Comparison of ENCODE assay signal across 27 cellular contexts in the genomic region with DNA sequence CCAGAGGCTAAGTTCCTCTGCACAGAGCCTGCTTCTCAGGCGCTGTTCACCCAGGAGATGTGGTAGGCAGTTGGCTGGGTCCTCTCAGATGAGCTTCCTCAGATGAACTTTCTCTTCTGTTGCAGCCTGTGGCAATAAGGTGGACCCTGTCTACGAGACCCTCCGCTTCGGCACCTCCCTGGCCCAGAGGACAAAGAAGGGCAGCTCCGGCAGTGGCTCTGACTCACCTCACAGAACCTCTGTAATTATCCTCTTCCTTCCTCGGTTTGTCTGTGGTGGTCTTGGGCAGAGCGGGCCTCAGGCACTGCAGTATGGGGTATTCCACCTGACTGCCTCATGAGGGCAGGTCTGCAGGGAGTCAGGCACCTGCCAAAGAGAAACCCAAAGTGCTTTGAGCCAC.
"Had no signal": no experiment of that assay in that cellular context is flagged by ENCODE, and none has a peak within 500 bp of the region (broad histone marks: within the 10 kb centered on the region; RNA-seq: fewer than 3 reads in every experiment).

No MANE protein-coding gene starts in this region.

- H3K4me1 Mint-ChIP-seq: natural killer cell; nephron; stimulated activated effector memory CD8-positive, alpha-beta T cell treated with anti-CD3 and anti-CD28 coated beads, Interleukin-12 subunit alpha, Interleukin-12 subunit beta, amount 100 ng/mL, for 72 hours; stimulated activated naive B cell treated with anti-CD40 and anti-IgM and Interleukin-4, amounts not matched to agents 10 μg/mL and 1 μg/mL and 100 μg/mL, for 72 hours had no signal

- H3K27me3 ChIP-seq: neural progenitor cell, ovary, right lobe of liver, sigmoid colon, thyroid gland, tibial nerve, upper lobe of left lung, vagina had no signal

- H3K4me3 Mint-ChIP-seq: natural killer cell; nephron; neural progenitor cell; stimulated activated effector memory CD8-positive, alpha-beta T cell treated with anti-CD3 and anti-CD28 coated beads, Interleukin-12 subunit alpha, Interleukin-12 subunit beta, amount 100 ng/mL, for 72 hours; stimulated activated naive B cell treated with anti-CD40 and anti-IgM and Interleukin-4, amounts not matched to agents 10 μg/mL and 1 μg/mL and 100 μg/mL, for 72 hours; stimulated activated naive CD8-positive, alpha-beta T cell treated with anti-CD3 and anti-CD28 coated beads, Interleukin-15, Interleukin-2, amounts not matched to agents 100 ng/mL and 50 ng/mL, for 24 hours had no signal

- H3K9me3 ChIP-seq: ovary, psoas muscle, right lobe of liver, sigmoid colon, stomach, thoracic aorta, thyroid gland, tibial nerve, upper lobe of left lung, vagina had no signal

- H3K27me3 Mint-ChIP-seq: stimulated activated naive CD8-positive, alpha-beta T cell treated with anti-CD3 and anti-CD28 coated beads, Interleukin-15, Interleukin-2, amounts not matched to agents 100 ng/mL and 50 ng/mL, for 24 hours had no signal

- DNase-seq: natural killer cell; occipital lobe; ovary; psoas muscle; right cardiac atrium; right lobe of liver; sigmoid colon; small intestine; stimulated activated CD4-positive, alpha-beta T cell treated with anti-CD3 and anti-CD28 coated beads, Interleukin-15, amount 100 ng/mL, for 24 hours; stimulated activated CD4-positive, alpha-beta T cell treated with anti-CD3 and anti-CD28 coated beads, Interleukin-2, amount 100 ng/mL, for 24 hours; stimulated activated CD4-positive, alpha-beta T cell treated with anti-CD3 and anti-CD28 coated beads, Interleukin-2, amount 100 ng/mL, for 48 hours; stimulated activated CD4-positive, alpha-beta T cell treated with anti-CD3 and anti-CD28 coated beads, Interleukin-4, amount 100 ng/mL, for 24 hours; stimulated activated naive B cell treated with anti-CD40 and anti-IgM and Interleukin-4, amounts not matched to agents 10 μg/mL and 1 μg/mL and 100 μg/mL, for 72 hours; stimulated activated naive CD4-positive, alpha-beta T cell treated with Interleukin-2 at 50 U/mL for 16 hours; stomach; thyroid gland; trophoblast cell; upper lobe of left lung had no signal

- H3K36me3 ChIP-seq: neural progenitor cell, ovary, right lobe of liver, sigmoid colon, stomach, thyroid gland, tibial nerve, upper lobe of left lung, vagina had no signal

- ATAC-seq: natural killer cell; psoas muscle; right cardiac atrium; right lobe of liver; stimulated activated effector memory CD8-positive, alpha-beta T cell treated with anti-CD3 and anti-CD28 coated beads, Interleukin-12 subunit alpha, Interleukin-12 subunit beta, amount 100 ng/mL, for 72 hours; stimulated activated naive B cell treated with anti-CD40 and anti-IgM and Interleukin-4, amounts not matched to agents 10 μg/mL and 1 μg/mL and 100 μg/mL, for 72 hours had no signal

- H3K9me3 Mint-ChIP-seq: natural killer cell; nephron; neural progenitor cell; stimulated activated naive B cell treated with anti-CD40 and anti-IgM and Interleukin-4, amounts not matched to agents 10 μg/mL and 1 μg/mL and 100 μg/mL, for 72 hours; stimulated activated naive CD8-positive, alpha-beta T cell treated with anti-CD3 and anti-CD28 coated beads, Interleukin-15, Interleukin-2, amounts not matched to agents 100 ng/mL and 50 ng/mL, for 24 hours had no signal

- H3K27ac Mint-ChIP-seq: natural killer cell; nephron; neural progenitor cell; progenitor cell of endocrine pancreas; stimulated activated effector memory CD8-positive, alpha-beta T cell treated with anti-CD3 and anti-CD28 coated beads, Interleukin-12 subunit alpha, Interleukin-12 subunit beta, amount 100 ng/mL, for 72 hours; stimulated activated naive B cell treated with anti-CD40 and anti-IgM and Interleukin-4, amounts not matched to agents 10 μg/mL and 1 μg/mL and 100 μg/mL, for 72 hours; stimulated activated naive CD8-positive, alpha-beta T cell treated with anti-CD3 and anti-CD28 coated beads, Interleukin-15, Interleukin-2, amounts not matched to agents 100 ng/mL and 50 ng/mL, for 24 hours had no signal

- H3K4me1 ChIP-seq: neural progenitor cell, parathyroid adenoma, psoas muscle, right lobe of liver, stomach, thyroid gland, tibial nerve, vagina had no signal

- H3K27ac ChIP-seq: neural progenitor cell, ovary, parathyroid adenoma, psoas muscle, right lobe of liver, sigmoid colon, stomach, thoracic aorta, thyroid gland, tibial nerve, upper lobe of left lung, vagina had no signal

- H3K36me3 Mint-ChIP-seq: natural killer cell; neural progenitor cell; stimulated activated effector memory CD8-positive, alpha-beta T cell treated with anti-CD3 and anti-CD28 coated beads, Interleukin-12 subunit alpha, Interleukin-12 subunit beta, amount 100 ng/mL, for 72 hours; stimulated activated naive B cell treated with anti-CD40 and anti-IgM and Interleukin-4, amounts not matched to agents 10 μg/mL and 1 μg/mL and 100 μg/mL, for 72 hours had no signal

- H3K4me3 ChIP-seq: neural progenitor cell, ovary, psoas muscle, right lobe of liver, sigmoid colon, stomach, thoracic aorta, thyroid gland, tibial nerve, upper lobe of left lung, vagina had no signal
